13 cellular contexts compared by ENCODE assay signal in the genomic region with DNA sequence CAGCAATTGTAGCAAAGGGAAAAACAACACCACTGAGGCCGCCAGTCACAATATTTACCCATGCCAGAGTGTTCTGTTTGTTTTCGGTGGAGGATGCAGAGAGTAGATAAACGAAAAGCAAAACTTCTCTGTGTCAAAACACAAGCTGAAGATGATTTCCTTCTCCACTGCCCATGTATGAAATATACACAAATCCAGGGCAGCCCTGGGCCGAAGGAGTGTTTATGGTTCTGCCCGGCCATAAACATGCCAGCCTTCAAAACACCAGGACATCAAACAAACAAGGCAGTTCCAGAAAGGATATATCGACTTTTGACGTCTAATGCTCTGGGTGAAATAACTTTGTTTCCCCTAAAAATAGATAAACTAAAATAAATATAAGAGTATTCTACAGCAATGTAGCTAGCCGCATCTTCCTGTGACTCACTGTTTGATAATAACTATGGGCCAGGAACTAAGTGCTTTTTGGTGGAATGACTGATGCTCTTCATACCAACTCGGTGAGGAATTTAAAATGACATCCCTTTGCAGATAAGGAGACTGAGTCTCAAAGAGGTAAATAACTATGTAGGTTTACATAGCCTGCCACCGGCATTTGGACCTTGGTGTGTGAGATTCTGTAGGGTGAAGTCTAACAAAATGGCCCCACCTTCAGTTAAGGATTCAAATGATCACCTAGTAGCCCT.
DNase-seq lines count a peak whose midpoint lies in the region; ATAC-seq, FAIRE-seq and TF ChIP-seq lines count a peak whose summit lies in the region.
"Had no signal": no experiment of that assay in that cellular context is flagged by ENCODE, and none has a peak within 500 bp of the region (broad histone marks: within the 10 kb centered on the region; RNA-seq: fewer than 3 reads in every experiment).

No MANE protein-coding gene starts in this region.

- H3K4me2 ChIP-seq in fibroblast of lung (ENCODE audit: extremely low read depth, insufficient read depth, low read length) (peak overlapping the region; percentile 30), osteoblast (ENCODE audit: insufficient read depth, low read length) (peak overlapping the region; percentile 72)

- H3K27ac ChIP-seq in fibroblast of lung (ENCODE audit: insufficient read depth, low read length) (peak overlapping the region; percentile 18), osteoblast (ENCODE audit: low read depth, low read length) (peak overlapping the region; percentile 81)

- H3K4me1 Mint-ChIP-seq in Calu3 (ENCODE audit: low read depth, unreplicated experiment), result peaks cover 83% of the 10 kb centered on the region
- H3K4me1 Mint-ChIP-seq: naive thymus-derived CD8-positive, alpha-beta T cell; stimulated activated naive B cell treated with anti-CD40 and anti-IgM and Interleukin-4, amounts not matched to agents 10 μg/mL and 1 μg/mL and 100 μg/mL, for 72 hours had no signal

- CTCF ChIA-PET in Calu3 (lab: Charles Lee), result no interaction called here

- H4K20me1 ChIP-seq in fibroblast of lung (ENCODE audit: control insufficient read depth, extremely low read depth, insufficient read depth, low read length) (no peaks in the 10 kb centered on the region), osteoblast (ENCODE audit: insufficient read depth, low read length) (peaks cover 8% of the 10 kb centered on the region)

- peaks cover 44% of the 10 kb centered on the region for H3K36me3 Mint-ChIP-seq in Calu3 (ENCODE audit: insufficient read depth, unreplicated experiment)
- H3K36me3 Mint-ChIP-seq: naive thymus-derived CD8-positive, alpha-beta T cell; stimulated activated naive B cell treated with anti-CD40 and anti-IgM and Interleukin-4, amounts not matched to agents 10 μg/mL and 1 μg/mL and 100 μg/mL, for 72 hours had no signal

- TF ChIP-seq CTCF in Calu3 (IDR thresholded peaks at IDR 0.05; ENCODE audit: unreplicated experiment) (no peak), fibroblast of lung (conservative IDR thresholded peaks at IDR 0.05 in 1 of 2, IDR thresholded peaks at IDR 0.05 in 1 of 2; ENCODE audit: low read depth in 1 of 2, low read length in 2 of 2) (no peak), osteoblast (IDR thresholded peaks at IDR 0.05; ENCODE audit: extremely low read depth, low read depth, low read length) (no peak)

- peaks cover 2% of the 10 kb centered on the region for H3K9me3 Mint-ChIP-seq in Calu3 (ENCODE audit: low read depth, unreplicated experiment)
- H3K9me3 Mint-ChIP-seq: activated T-helper 2 cell treated with anti-CD3 and anti-CD28 coated beads, Interferon-gamma antibody, Interleukin-2, Interleukin-4, amounts not matched to agents 10 μg/mL and 5 μg/mL and 100 μg/mL, durations not matched to agents 14 hours and 24 hours and 36 hours had no signal

- H3K27ac Mint-ChIP-seq in Calu3 (ENCODE audit: unreplicated experiment), result peak overlapping the region; percentile 99
- H3K27ac Mint-ChIP-seq: activated T-helper 2 cell treated with anti-CD3 and anti-CD28 coated beads, Interferon-gamma antibody, Interleukin-2, Interleukin-4, amounts not matched to agents 10 μg/mL and 5 μg/mL and 100 μg/mL, durations not matched to agents 14 hours and 24 hours and 36 hours; naive thymus-derived CD8-positive, alpha-beta T cell; stimulated activated naive B cell treated with anti-CD40 and anti-IgM and Interleukin-4, amounts not matched to agents 10 μg/mL and 1 μg/mL and 100 μg/mL, for 72 hours had no signal

- H3K9me3 ChIP-seq in fibroblast of lung (ENCODE audit: control insufficient read depth, insufficient read depth, low read depth, low read length), result no peaks in the 10 kb centered on the region
- no peaks in the 10 kb centered on the region for H3K9me3 ChIP-seq in osteoblast (ENCODE audit: low read depth, low read length)
- H3K9me3 ChIP-seq: Peyer's patch had no signal

- DNase-seq in Calu3 (no peak), RCC 7860 (ENCODE audit: low spot score) (peak; percentile 80), fibroblast of lung (ENCODE audit: low read depth in 2 of 2) (peak; percentile 40 to 91), osteoblast (ENCODE audit: insufficient read length, low spot score, missing footprints) (peak; percentile 34), NCI-H187 treated with DMSO at 0.1 percent for 48 hours (lab: John Stamatoyannopoulos, UW) (no peak), HT-29 (ENCODE audit: low spot score) (no peak), RPMI8226 (no peak)
- DNase-seq: activated CD4-positive, CD25-positive, alpha-beta regulatory T cell; naive thymus-derived CD8-positive, alpha-beta T cell; Peyer's patch; stimulated activated naive B cell treated with anti-CD40 and anti-IgM and Interleukin-4, amounts not matched to agents 10 μg/mL and 1 μg/mL and 100 μg/mL, for 72 hours had no signal

- no peaks in the 10 kb centered on the region for H3K27me3 Mint-ChIP-seq in Calu3 (ENCODE audit: unreplicated experiment)

- no TSS peak for BruUV-seq in Calu3 (replicated peaks; lab: Mats Ljungman, UMichigan)

- no peak overlapping the region for H3K4me3 ChIP-seq in fibroblast of lung (replicated peaks in 1 of 4; ENCODE audit: control extremely low read depth in 1 of 4, insufficient read depth in 1 of 4, low read depth in 3 of 4, low read length in 4 of 4)
- peak overlapping the region; percentile 47 for H3K4me3 ChIP-seq in osteoblast (ENCODE audit: insufficient read depth, low read length)
- H3K4me3 ChIP-seq: Peyer's patch had no signal

- no peak overlapping the region for H3K4me3 Mint-ChIP-seq in Calu3 (ENCODE audit: low read depth, unreplicated experiment)
- H3K4me3 Mint-ChIP-seq: naive thymus-derived CD8-positive, alpha-beta T cell; stimulated activated naive B cell treated with anti-CD40 and anti-IgM and Interleukin-4, amounts not matched to agents 10 μg/mL and 1 μg/mL and 100 μg/mL, for 72 hours had no signal

- H2AFZ ChIP-seq in fibroblast of lung (ENCODE audit: low read length) (no peak overlapping the region), osteoblast (ENCODE audit: low read length) (no peak overlapping the region)

- no peak overlapping the region for H3K9ac ChIP-seq in fibroblast of lung (ENCODE audit: insufficient read depth, low read length)

- H3K4me1 ChIP-seq in fibroblast of lung (ENCODE audit: control insufficient read depth, extremely low read depth, insufficient read depth, low read length) (peaks cover 20% of the 10 kb centered on the region), osteoblast (ENCODE audit: insufficient read depth, low read length) (peaks cover 57% of the 10 kb centered on the region)

- ATAC-seq in HG02759 (IDR thresholded peaks at IDR 0.05; ENCODE audit: unreplicated experiment), result no peak
- ATAC-seq: naive thymus-derived CD8-positive, alpha-beta T cell; stimulated activated naive B cell treated with anti-CD40 and anti-IgM and Interleukin-4, amounts not matched to agents 10 μg/mL and 1 μg/mL and 100 μg/mL, for 72 hours had no signal

- peak; percentile 91 for FAIRE-seq in RCC 7860 (lab: Jason Lieb, UNC)

- H3K36me3 ChIP-seq in fibroblast of lung (ENCODE audit: control insufficient read depth, insufficient read depth, low read length) (no peaks in the 10 kb centered on the region), osteoblast (ENCODE audit: insufficient read depth, low read length) (no peaks in the 10 kb centered on the region)
- H3K36me3 ChIP-seq: Peyer's patch had no signal

- H3K27me3 ChIP-seq in fibroblast of lung (ENCODE audit: control insufficient read depth, insufficient read depth, low read length) (no peaks in the 10 kb centered on the region), osteoblast (ENCODE audit: insufficient read depth, low read length) (no peaks in the 10 kb centered on the region)
- H3K27me3 ChIP-seq: Peyer's patch had no signal

- intact Hi-C loops in Calu3 (cut with micrococcal nuclease; ENCODE audit: unreplicated experiment), result no loop called here

- peaks cover 8% of the 10 kb centered on the region for H3K79me2 ChIP-seq in fibroblast of lung (ENCODE audit: control insufficient read depth, insufficient read depth, low read length)
- H3K79me2 ChIP-seq in osteoblast (ENCODE audit: insufficient read depth, low read length), result peaks cover 79% of the 10 kb centered on the region

Comparison
In these comparisons a context has a peak if more than half of its experiments do, and no peak if none do; other contexts are left out.
1. DNase-seq: peak in RCC 7860 (single experiment), fibroblast of lung (2 of 2) and osteoblast (single experiment); none in Calu3 (single experiment), NCI-H187 treated with DMSO at 0.1 percent for 48 hours (single experiment), HT-29 (single experiment) and RPMI8226 (single experiment).